In the genomic region with DNA sequence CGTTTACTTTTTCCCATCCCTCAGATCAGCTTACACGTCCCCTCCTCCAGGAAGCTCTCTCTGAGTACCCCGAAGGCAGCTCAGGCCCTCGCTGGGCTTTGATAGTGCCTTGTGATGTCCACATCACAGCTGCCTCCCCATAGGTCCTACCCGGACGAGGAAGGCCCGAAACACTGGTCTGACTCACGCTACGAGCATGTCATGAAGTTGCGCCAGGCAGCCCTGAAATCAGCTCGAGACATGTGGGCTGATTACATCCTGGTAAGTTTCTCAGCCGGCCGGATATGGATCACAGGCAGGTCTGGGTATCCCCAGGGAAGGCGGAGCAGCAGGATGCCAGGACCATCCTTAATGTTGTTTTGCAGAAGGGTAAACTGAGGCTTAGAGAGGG, we compare ENCODE assay signal across 15 cellular contexts. TPM values are rescaled to one million over a fixed set of nuclear protein-coding genes. Genes with fewer than 3 reads are reported as not detected.
DNase-seq lines count a peak whose midpoint lies in the region; ATAC-seq, FAIRE-seq and TF ChIP-seq lines count a peak whose summit lies in the region.
"Had no signal": no experiment of that assay in that cellular context is flagged by ENCODE, and none has a peak within 500 bp of the region (broad histone marks: within the 10 kb centered on the region; RNA-seq: fewer than 3 reads in every experiment).

No MANE protein-coding gene starts in this region.

- peaks cover 0 to 54% (median 12%) of the 10 kb centered on the region in 3 donors for H3K36me3 Mint-ChIP-seq in naive thymus-derived CD8-positive, alpha-beta T cell
- H3K36me3 Mint-ChIP-seq in glutamatergic neuron (ENCODE audit: unreplicated experiment), result no peaks in the 10 kb centered on the region

- no peaks in the 10 kb centered on the region for H3K27me3 Mint-ChIP-seq in naive thymus-derived CD8-positive, alpha-beta T cell
- peaks cover 4% of the 10 kb centered on the region for H3K27me3 Mint-ChIP-seq in glutamatergic neuron (ENCODE audit: unreplicated experiment)

- H3K27ac Mint-ChIP-seq in naive thymus-derived CD8-positive, alpha-beta T cell, result peak overlapping the region in 7 of 10 donors; percentile 47 to 90 (median 61)
- no peak overlapping the region for H3K27ac Mint-ChIP-seq in glutamatergic neuron (ENCODE audit: unreplicated experiment)

- peak; percentile 72 for DNase-seq in AG08396 (ENCODE audit: low spot score)
- DNase-seq in HTR-8/SVneo (ENCODE audit: insufficient read length, low spot score), result peak; percentile 96
- peak; percentile 92 for DNase-seq in epithelial cell of esophagus (ENCODE audit: low read depth)
- DNase-seq in naive thymus-derived CD8-positive, alpha-beta T cell, result no peak
- no peak for DNase-seq in glutamatergic neuron
- no peak for DNase-seq in GOT3 (lab: John Stamatoyannopoulos, UW)
- DNase-seq in medulla oblongata (ENCODE audit: extremely low spot score), result no peak
- DNase-seq: activated CD8-positive, alpha-beta memory T cell treated with anti-CD3 and anti-CD28 coated beads, Interleukin-2, amount 50 U/mL, for 48 hours; DMS 273 treated with DMSO at 0.1 percent for 48 hours; NCI-H2029 treated with DMSO at 0.1 percent for 48 hours; tibial artery had no signal

- no peaks in the 10 kb centered on the region for H3K9me3 Mint-ChIP-seq in naive thymus-derived CD8-positive, alpha-beta T cell
- peaks cover 3% of the 10 kb centered on the region for H3K9me3 Mint-ChIP-seq in glutamatergic neuron (ENCODE audit: unreplicated experiment)

- no peak for TF ChIP-seq CTCF in epithelial cell of esophagus (IDR thresholded peaks at IDR 0.05; ENCODE audit: insufficient read depth, low read depth, low read length, missing control alignments)
- TF ChIP-seq CTCF in glutamatergic neuron (IDR thresholded peaks at IDR 0.05; ENCODE audit: partially characterized antibody, unreplicated experiment), result no peak

- POLR2A ChIA-PET in naive thymus-derived CD8-positive, alpha-beta T cell (lab: Charles Lee), result interaction anchor here (0.6 to 1.2 kb wide), 2 partner anchors 64 to 349 kb away, joined by 3 to 4 read pairs; no protein-coding TSS in a partner anchor

- H3K4me3 Mint-ChIP-seq in naive thymus-derived CD8-positive, alpha-beta T cell, result peak overlapping the region in 4 of 10 donors; percentile 17 to 81 (median 20)
- no peak overlapping the region for H3K4me3 Mint-ChIP-seq in glutamatergic neuron (ENCODE audit: unreplicated experiment)

- peaks cover 10 to 32% (median 19%) of the 10 kb centered on the region in 4 donors for H3K4me1 Mint-ChIP-seq in naive thymus-derived CD8-positive, alpha-beta T cell
- H3K4me1 Mint-ChIP-seq in glutamatergic neuron (ENCODE audit: low read depth, unreplicated experiment), result no peaks in the 10 kb centered on the region

- ATAC-seq in naive thymus-derived CD8-positive, alpha-beta T cell, result no peak
- ATAC-seq in GM19351 (IDR thresholded peaks at IDR 0.05; ENCODE audit: unreplicated experiment), result no peak

- FAIRE-seq in HTR-8/SVneo (lab: Jason Lieb, UNC), result peak; percentile 97
- FAIRE-seq: colon, keratinocyte had no signal

- no peak overlapping the region for H3K4me3 ChIP-seq in epithelial cell of esophagus (ENCODE audit: low read length)
- H3K4me3 ChIP-seq: SK-N-MC, tibial artery had no signal

RNA-seq across cellular contexts. Expression of gene COLGALT1, which starts 4.8 kb away (rescaled TPM):
- 10 to 100 TPM; 63.8 to 64.6 TPM for total RNA-seq in naive thymus-derived CD8-positive, alpha-beta T cell
- polyA plus RNA-seq in naive thymus-derived CD8-positive, alpha-beta T cell, result 10 to 100 TPM; 15.6 to 25.8 (median 17.1) TPM
- total RNA-seq in glutamatergic neuron (ENCODE audit: unreplicated experiment), result 74.5 TPM

RNA-seq across cellular contexts. Expression of gene PGLS, which starts 48.8 kb away (rescaled TPM):
- total RNA-seq in naive thymus-derived CD8-positive, alpha-beta T cell, result 10 to 100 TPM; 78.8 to 82.6 TPM
- polyA plus RNA-seq in naive thymus-derived CD8-positive, alpha-beta T cell, result 10 to 100 TPM; 68.9 to 73.4 (median 73.0) TPM
- 66.0 TPM for total RNA-seq in glutamatergic neuron (ENCODE audit: unreplicated experiment)

Comparison
In these comparisons a context has a peak if more than half of its experiments do, and no peak if none do; other contexts are left out.
1. DNase-seq: peak in AG08396 (single experiment), HTR-8/SVneo (single experiment) and epithelial cell of esophagus (single experiment); none in naive thymus-derived CD8-positive, alpha-beta T cell (0 of 10), glutamatergic neuron (single experiment), GOT3 (single experiment) and medulla oblongata (single experiment).